1 cellular context compared by ENCODE assay signal in genomic region chr15:67690936-67691335, GRCh38.
TF ChIP-seq lines count a peak whose summit lies in the region.

No MANE protein-coding gene starts in this region.

TF ChIP-seq in HepG2, 621 proteins besides CTCF, POLR2A, EP300 and RAD21 (continued from another document):
- TF ChIP-seq ATF3 (CRISPR knock-in tag; IDR thresholded peaks at IDR 0.05) (no peak), TCF7L2 (IDR thresholded peaks at IDR 0.05; ENCODE audit: low read depth, low read length) (no peak), SRF (IDR thresholded peaks at IDR 0.05; ENCODE audit: low read depth, low read length) (no peak), AFF4 (CRISPR knock-in tag; IDR thresholded peaks at IDR 0.05) (no peak), ZNF569 (CRISPR knock-in tag; IDR thresholded peaks at IDR 0.05; ENCODE audit: borderline replicate concordance) (no peak), SNAPC5 (CRISPR knock-in tag; IDR thresholded peaks at IDR 0.05; ENCODE audit: borderline replicate concordance) (no peak), AKNA (CRISPR knock-in tag; IDR thresholded peaks at IDR 0.05; ENCODE audit: borderline replicate concordance) (no peak), ZBTB39 (CRISPR knock-in tag; IDR thresholded peaks at IDR 0.05) (no peak)
